Comparison of ENCODE assay signal across 2 cellular contexts in genomic region chr2:204468689-204469429, GRCh38.
TF ChIP-seq lines count a peak whose summit lies in the region.

No MANE protein-coding gene starts in this region.

TF ChIP-seq in SK-N-SH treated with all-trans-retinoic acid at 6 μM for 48 hours, 23 proteins besides CTCF, POLR2A, EP300 and RAD21 (continued from another document):
- TF ChIP-seq ESRRG (CRISPR knock-in tag; IDR thresholded peaks at IDR 0.05) (no peak), GLIS3 (CRISPR knock-in tag; IDR thresholded peaks at IDR 0.05) (peak; percentile 26; the same call in 1 of the 2 replicates), TSHZ2 (CRISPR knock-in tag; IDR thresholded peaks at IDR 0.05) (no peak), TOX (CRISPR knock-in tag; IDR thresholded peaks at IDR 0.05; ENCODE audit: borderline replicate concordance) (no peak), ZNF8 (CRISPR knock-in tag; IDR thresholded peaks at IDR 0.05) (no peak), ZC3H10 (CRISPR knock-in tag; IDR thresholded peaks at IDR 0.05) (no peak), PPARA (CRISPR knock-in tag; IDR thresholded peaks at IDR 0.05; ENCODE audit: borderline replicate concordance) (no peak), ISL1 (CRISPR knock-in tag; IDR thresholded peaks at IDR 0.05) (peak; percentile 92), ZNF565 (CRISPR knock-in tag; conservative IDR thresholded peaks at IDR 0.05; ENCODE audit: low read depth) (no peak)
TF ChIP-seq in SK-N-SH treated with all-trans-retinoic acid at 6 μM for 48 hours: peak in this region for 2.

TF ChIP-seq in SK-N-SH, 30 proteins besides CTCF, POLR2A, EP300 and RAD21:
- TF ChIP-seq ZBTB33 (IDR thresholded peaks at IDR 0.05; ENCODE audit: borderline replicate concordance, low read depth) (no peak), EZH2phosphoT487 (IDR thresholded peaks at IDR 0.05; ENCODE audit: borderline replicate concordance, low read depth) (no peak), CHD2 (IDR thresholded peaks at IDR 0.05; ENCODE audit: low read length, partially characterized antibody) (no peak), SMC3 (IDR thresholded peaks at IDR 0.05; ENCODE audit: low read depth, low read length) (no peak), SIN3A (IDR thresholded peaks at IDR 0.05; ENCODE audit: borderline replicate concordance, low read depth, low read length) (no peak), RCOR1 (IDR thresholded peaks at IDR 0.05; ENCODE audit: low read length) (no peak), TCF12 (IDR thresholded peaks at IDR 0.05) (no peak), YY1 (IDR thresholded peaks at IDR 0.05; ENCODE audit: low read depth) (no peak), TEAD4 (IDR thresholded peaks at IDR 0.05; ENCODE audit: borderline replicate concordance, insufficient read depth) (no peak), MEF2A (IDR thresholded peaks at IDR 0.05; ENCODE audit: borderline replicate concordance, low read depth) (no peak), FOXM1 (IDR thresholded peaks at IDR 0.05; ENCODE audit: low read depth) (no peak), ELF1 (IDR thresholded peaks at IDR 0.05) (no peak), MXI1 (IDR thresholded peaks at IDR 0.05; ENCODE audit: low read depth, low read length) (no peak), GABPA (IDR thresholded peaks at IDR 0.05; ENCODE audit: low read depth) (no peak), NFIC (IDR thresholded peaks at IDR 0.05; ENCODE audit: borderline replicate concordance) (no peak), FOSL2 (IDR thresholded peaks at IDR 0.05; ENCODE audit: borderline replicate concordance, low read depth) (no peak), POLR2AphosphoS5 (IDR thresholded peaks at IDR 0.05; ENCODE audit: low read depth, low read length) (no peak), TAF1 (IDR thresholded peaks at IDR 0.05; ENCODE audit: borderline replicate concordance, low read depth, low read length) (no peak)
- TF ChIP-seq, protein P1, sequence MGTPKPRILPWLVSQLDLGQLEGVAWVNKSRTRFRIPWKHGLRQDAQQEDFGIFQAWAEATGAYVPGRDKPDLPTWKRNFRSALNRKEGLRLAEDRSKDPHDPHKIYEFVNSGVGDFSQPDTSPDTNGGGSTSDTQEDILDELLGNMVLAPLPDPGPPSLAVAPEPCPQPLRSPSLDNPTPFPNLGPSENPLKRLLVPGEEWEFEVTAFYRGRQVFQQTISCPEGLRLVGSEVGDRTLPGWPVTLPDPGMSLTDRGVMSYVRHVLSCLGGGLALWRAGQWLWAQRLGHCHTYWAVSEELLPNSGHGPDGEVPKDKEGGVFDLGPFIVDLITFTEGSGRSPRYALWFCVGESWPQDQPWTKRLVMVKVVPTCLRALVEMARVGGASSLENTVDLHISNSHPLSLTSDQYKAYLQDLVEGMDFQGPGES (IDR thresholded peaks at IDR 0.05; ENCODE audit: low read depth, low read length) = no peak
- TF ChIP-seq, protein P2, sequence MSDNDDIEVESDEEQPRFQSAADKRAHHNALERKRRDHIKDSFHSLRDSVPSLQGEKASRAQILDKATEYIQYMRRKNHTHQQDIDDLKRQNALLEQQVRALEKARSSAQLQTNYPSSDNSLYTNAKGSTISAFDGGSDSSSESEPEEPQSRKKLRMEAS (IDR thresholded peaks at IDR 0.05; ENCODE audit: low read depth) = no peak
